8 cellular contexts compared by ENCODE assay signal in genomic region chr10:92691591-92692084, GRCh38. TPM values are rescaled to one million over a fixed set of nuclear protein-coding genes. Genes with fewer than 3 reads are reported as not detected.
DNase-seq lines count a peak whose midpoint lies in the region; ATAC-seq and TF ChIP-seq lines count a peak whose summit lies in the region.

No MANE protein-coding gene starts in this region.

- H3K36me3 Mint-ChIP-seq in memory B cell = peaks cover 30% of the 10 kb centered on the region

- H3K27ac ChIP-seq in breast epithelium (peak overlapping the region; percentile 67 to 74), mammary epithelial cell (ENCODE audit: insufficient read depth, low read depth, low read length) (no peak overlapping the region), cingulate gyrus (ENCODE audit: low read depth, low read length) (peak overlapping the region; percentile 20), upper lobe of right lung (peak overlapping the region; percentile 89)

- ATAC-seq in memory B cell (ENCODE audit: low read depth) (peak; percentile 40), upper lobe of right lung (peak; percentile 38), HG03378 (IDR thresholded peaks at IDR 0.05; ENCODE audit: unreplicated experiment) (no peak), GM18858 (IDR thresholded peaks at IDR 0.05; ENCODE audit: unreplicated experiment) (no peak)

- no TSS peak for BruUV-seq in mammary epithelial cell (replicated peaks; lab: Mats Ljungman, UMichigan)

- no peaks in the 10 kb centered on the region for H3K27me3 Mint-ChIP-seq in memory B cell

- TF ChIP-seq CTCF in breast epithelium (IDR thresholded peaks at IDR 0.05) = no peak
- no peak for TF ChIP-seq CTCF in mammary epithelial cell (conservative IDR thresholded peaks at IDR 0.05 in 1 of 2, IDR thresholded peaks at IDR 0.05 in 1 of 2; ENCODE audit: extremely low read depth in 1 of 2, insufficient read depth in 1 of 2, low read depth in 1 of 2, low read length in 2 of 2)
- TF ChIP-seq CTCF in upper lobe of right lung (IDR thresholded peaks at IDR 0.05) = no peak

- no peak overlapping the region for H3K4me2 ChIP-seq in mammary epithelial cell (ENCODE audit: insufficient read depth, low read depth, low read length)

- H3K9ac ChIP-seq in mammary epithelial cell (ENCODE audit: insufficient read depth, low read length) = no peak overlapping the region

- CTCF ChIA-PET in mammary epithelial cell (lab: Charles Lee; ENCODE audit: low non-redundant PET) = no interaction called here

- H3K4me1 ChIP-seq in breast epithelium (no peaks in the 10 kb centered on the region), mammary epithelial cell (ENCODE audit: insufficient read depth, low read length) (peaks cover 6% of the 10 kb centered on the region), upper lobe of right lung (peaks cover 5% of the 10 kb centered on the region)

- H3K9me3 ChIP-seq in breast epithelium (no peaks in the 10 kb centered on the region), mammary epithelial cell (replicated peaks; ENCODE audit: insufficient read depth, low read length) (no peaks in the 10 kb centered on the region), upper lobe of right lung (no peaks in the 10 kb centered on the region)

- no peak for TF ChIP-seq POLR2A in breast epithelium (IDR thresholded peaks at IDR 0.05)

- no peak overlapping the region for H2AFZ ChIP-seq in mammary epithelial cell (ENCODE audit: low read depth, low read length)

- H3K4me3 ChIP-seq in breast epithelium (peak overlapping the region; percentile 20 to 75 (median 61)), mammary epithelial cell (replicated peaks in 1 of 3; ENCODE audit: insufficient read depth in 1 of 3, low read depth in 2 of 3, low read length in 3 of 3) (no peak overlapping the region), upper lobe of right lung (peak overlapping the region; percentile 70)

- H3K79me2 ChIP-seq in mammary epithelial cell (ENCODE audit: insufficient read depth, low read length) = no peaks in the 10 kb centered on the region

- in situ Hi-C loops in mammary epithelial cell (cut with MboI; ENCODE audit: low sequenced_read_pairs in 2 of 2) = no loop called here

- H3K4me1 Mint-ChIP-seq in memory B cell = peaks cover 28% of the 10 kb centered on the region

- 91% methylated on average over 24 of the region's 35 CpGs for WGBS in mammary epithelial cell (ENCODE audit: low coverage, missing lambda C conversion rate)

- H3K4me3 Mint-ChIP-seq in memory B cell = peak overlapping the region; percentile 89

- DNase-seq in breast epithelium (ENCODE audit: low spot score in 2 of 2) (no peak), mammary epithelial cell (no peak), memory B cell (ENCODE audit: low spot score in 2 of 2) (peak; percentile 53 to 71), upper lobe of right lung (peak; percentile 86), middle frontal gyrus (ENCODE audit: extremely low spot score, low spot score) (no peak)

- H3K27ac Mint-ChIP-seq in memory B cell = peak overlapping the region; percentile 97

- no peaks in the 10 kb centered on the region for H4K20me1 ChIP-seq in mammary epithelial cell (ENCODE audit: insufficient read depth, low read length)

- no peaks in the 10 kb centered on the region for H3K9me3 Mint-ChIP-seq in memory B cell

- H3K27me3 ChIP-seq in breast epithelium (peaks cover 0 to 7% of the 10 kb centered on the region in 2 donors), mammary epithelial cell (ENCODE audit: insufficient read depth, low read length) (peaks cover 16% of the 10 kb centered on the region), upper lobe of right lung (peaks cover 10% of the 10 kb centered on the region)

- dilution Hi-C loops in mammary epithelial cell (cut with HindIII; ENCODE audit: low sequenced_read_pairs) = no loop called here

- H3K36me3 ChIP-seq in breast epithelium (no peaks in the 10 kb centered on the region), mammary epithelial cell (ENCODE audit: insufficient read depth, low read length) (no peaks in the 10 kb centered on the region), upper lobe of right lung (peaks cover 12% of the 10 kb centered on the region)

- intact Hi-C loops in breast epithelium (cut with DNase I; ENCODE audit: low total_unique reads) (no loop called here), mammary epithelial cell (cut with micrococcal nuclease) (no loop called here), upper lobe of right lung (cut with DNase I) (no loop called here)

RNA-seq across cellular contexts. Expression of gene HHEX, which starts 1.9 kb away (rescaled TPM):
- total RNA-seq in breast epithelium (10 to 100 TPM in 1 of 3 donors, 1 to 10 TPM in 2; 4.4 to 10.6 (median 5.6) TPM), mammary epithelial cell (under 1 TPM; 0.28 to 0.33 TPM), upper lobe of right lung (12.2 TPM)
- polyA plus RNA-seq in mammary epithelial cell = 0.16 TPM
- not detected for polyA minus RNA-seq in mammary epithelial cell

Comparison
In these comparisons a context has a peak if more than half of its experiments do, and no peak if none do; other contexts are left out.
1. H3K4me3 ChIP-seq: peak in breast epithelium (3 of 3) and upper lobe of right lung (single experiment); none in mammary epithelial cell (0 of 3).
2. DNase-seq: peak in memory B cell (2 of 2) and upper lobe of right lung (single experiment); none in breast epithelium (0 of 2), mammary epithelial cell (single experiment) and middle frontal gyrus (single experiment).
3. ATAC-seq: peak in memory B cell (single experiment) and upper lobe of right lung (single experiment); none in HG03378 (single experiment) and GM18858 (single experiment).